Comparison of ENCODE assay signal across 1 cellular context in genomic region chr3:167734498-167735232, GRCh38.
TF ChIP-seq lines count a peak whose summit lies in the region.

Gene PDCD10, minus strand, starts transcription at chr3:167734892. Its CDS starts 14,735 bp downstream, at chr3:167720157.

TF ChIP-seq in HepG2, 621 proteins besides CTCF, POLR2A, EP300 and RAD21 (continued from another document and continues in another):
- TF ChIP-seq FUBP1 (CRISPR knock-in tag; IDR thresholded peaks at IDR 0.05; ENCODE audit: borderline replicate concordance) (no peak), ZKSCAN1 (IDR thresholded peaks at IDR 0.05; ENCODE audit: low read length) (no peak), ZNF501 (CRISPR knock-in tag; IDR thresholded peaks at IDR 0.05) (peak; percentile 85), HCFC1 (IDR thresholded peaks at IDR 0.05; ENCODE audit: low read depth, low read length) (peak; percentile 97), ARNTL (CRISPR knock-in tag; IDR thresholded peaks at IDR 0.05) (no peak), ZNF703 (CRISPR knock-in tag; IDR thresholded peaks at IDR 0.05; ENCODE audit: borderline replicate concordance) (no peak; the same call in 1 of the 2 replicates), SIX4 (CRISPR knock-in tag; IDR thresholded peaks at IDR 0.05) (no peak), ZSCAN31 (CRISPR knock-in tag; IDR thresholded peaks at IDR 0.05; ENCODE audit: low read depth) (peak; percentile 52; the same call in 1 of the 2 replicates), NR3C1 (CRISPR knock-in tag; IDR thresholded peaks at IDR 0.05) (no peak), ZNF558 (CRISPR knock-in tag; IDR thresholded peaks at IDR 0.05; ENCODE audit: borderline replicate concordance) (peak; percentile 87; the same call in 1 of the 2 replicates), ZNF333 (CRISPR knock-in tag; IDR thresholded peaks at IDR 0.05; ENCODE audit: borderline replicate concordance) (no peak; the same call in 1 of the 2 replicates), KDM1A (CRISPR knock-in tag; IDR thresholded peaks at IDR 0.05) (no peak), NRL (CRISPR knock-in tag; IDR thresholded peaks at IDR 0.05; ENCODE audit: borderline replicate concordance) (0 out of 2 replicates have a peak, but pooled peaks have one; percentile 37), ZNF720 (CRISPR knock-in tag; IDR thresholded peaks at IDR 0.05) (no peak), ZNF142 (CRISPR knock-in tag; IDR thresholded peaks at IDR 0.05) (peak; percentile 40; the same call in 1 of the 2 replicates), ZNF7 (CRISPR knock-in tag; IDR thresholded peaks at IDR 0.05) (no peak), ZFYVE20 (CRISPR knock-in tag; IDR thresholded peaks at IDR 0.05; ENCODE audit: borderline replicate concordance, low read depth) (no peak), HNRNPH1 (optimal IDR thresholded peaks at IDR 0.05; ENCODE audit: low read depth, low read length) (peak; percentile 29), ZNF883 (CRISPR knock-in tag; IDR thresholded peaks at IDR 0.05; ENCODE audit: not compliant biosample characterization) (no peak), ZNF143 (CRISPR knock-in tag; IDR thresholded peaks at IDR 0.05) (peak; percentile 97), ZNF672 (CRISPR knock-in tag; IDR thresholded peaks at IDR 0.05) (no peak), ZNF879 (CRISPR knock-in tag; IDR thresholded peaks at IDR 0.05) (0 out of 2 replicates have a peak, but pooled peaks have one; percentile 68), RBFOX2 (IDR thresholded peaks at IDR 0.05; ENCODE audit: low read depth, low read length) (peak; percentile 72), ZNF510 (CRISPR knock-in tag; IDR thresholded peaks at IDR 0.05; ENCODE audit: low read depth) (no peak), NBN (conservative IDR thresholded peaks at IDR 0.05) (no peak), TRIM24 (CRISPR knock-in tag; IDR thresholded peaks at IDR 0.05) (no peak), SMYD3 (CRISPR knock-in tag; IDR thresholded peaks at IDR 0.05) (no peak), EHMT2 (IDR thresholded peaks at IDR 0.05; ENCODE audit: borderline replicate concordance, low read depth, low read length) (no peak), ZNF256 (CRISPR knock-in tag; conservative IDR thresholded peaks at IDR 0.05) (no peak; the same call in 1 of the 2 replicates), REST (IDR thresholded peaks at IDR 0.05; ENCODE audit: borderline replicate concordance in 1 of 2, low read depth in 1 of 2, low read length in 2 of 2) (no peak), SMC3 (IDR thresholded peaks at IDR 0.05; ENCODE audit: low read length) (no peak), SSRP1 (CRISPR knock-in tag; IDR thresholded peaks at IDR 0.05) (no peak), MEIS2 (CRISPR knock-in tag; IDR thresholded peaks at IDR 0.05) (no peak), ZBTB46 (CRISPR knock-in tag; IDR thresholded peaks at IDR 0.05; ENCODE audit: borderline replicate concordance) (no peak), THAP7 (CRISPR knock-in tag; IDR thresholded peaks at IDR 0.05) (peak; percentile 88), ZNF616 (CRISPR knock-in tag; IDR thresholded peaks at IDR 0.05; ENCODE audit: low read depth) (no peak; the same call in 1 of the 2 replicates), STAT5B (CRISPR knock-in tag; IDR thresholded peaks at IDR 0.05) (no peak), KDM4B (CRISPR knock-in tag; IDR thresholded peaks at IDR 0.05) (no peak)
- TF ChIP-seq, protein P1, sequence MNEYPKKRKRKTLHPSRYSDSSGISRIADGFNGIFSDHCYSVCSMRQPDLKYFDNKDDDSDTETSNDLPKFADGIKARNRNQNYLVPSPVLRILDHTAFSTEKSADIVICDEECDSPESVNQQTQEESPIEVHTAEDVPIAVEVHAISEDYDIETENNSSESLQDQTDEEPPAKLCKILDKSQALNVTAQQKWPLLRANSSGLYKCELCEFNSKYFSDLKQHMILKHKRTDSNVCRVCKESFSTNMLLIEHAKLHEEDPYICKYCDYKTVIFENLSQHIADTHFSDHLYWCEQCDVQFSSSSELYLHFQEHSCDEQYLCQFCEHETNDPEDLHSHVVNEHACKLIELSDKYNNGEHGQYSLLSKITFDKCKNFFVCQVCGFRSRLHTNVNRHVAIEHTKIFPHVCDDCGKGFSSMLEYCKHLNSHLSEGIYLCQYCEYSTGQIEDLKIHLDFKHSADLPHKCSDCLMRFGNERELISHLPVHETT (CRISPR knock-in tag; conservative IDR thresholded peaks at IDR 0.05) = no peak; the same call in 1 of the 2 replicates
- TF ChIP-seq, protein P2, sequence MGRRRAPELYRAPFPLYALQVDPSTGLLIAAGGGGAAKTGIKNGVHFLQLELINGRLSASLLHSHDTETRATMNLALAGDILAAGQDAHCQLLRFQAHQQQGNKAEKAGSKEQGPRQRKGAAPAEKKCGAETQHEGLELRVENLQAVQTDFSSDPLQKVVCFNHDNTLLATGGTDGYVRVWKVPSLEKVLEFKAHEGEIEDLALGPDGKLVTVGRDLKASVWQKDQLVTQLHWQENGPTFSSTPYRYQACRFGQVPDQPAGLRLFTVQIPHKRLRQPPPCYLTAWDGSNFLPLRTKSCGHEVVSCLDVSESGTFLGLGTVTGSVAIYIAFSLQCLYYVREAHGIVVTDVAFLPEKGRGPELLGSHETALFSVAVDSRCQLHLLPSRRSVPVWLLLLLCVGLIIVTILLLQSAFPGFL (CRISPR knock-in tag; IDR thresholded peaks at IDR 0.05) = no peak
- TF ChIP-seq, protein P3, sequence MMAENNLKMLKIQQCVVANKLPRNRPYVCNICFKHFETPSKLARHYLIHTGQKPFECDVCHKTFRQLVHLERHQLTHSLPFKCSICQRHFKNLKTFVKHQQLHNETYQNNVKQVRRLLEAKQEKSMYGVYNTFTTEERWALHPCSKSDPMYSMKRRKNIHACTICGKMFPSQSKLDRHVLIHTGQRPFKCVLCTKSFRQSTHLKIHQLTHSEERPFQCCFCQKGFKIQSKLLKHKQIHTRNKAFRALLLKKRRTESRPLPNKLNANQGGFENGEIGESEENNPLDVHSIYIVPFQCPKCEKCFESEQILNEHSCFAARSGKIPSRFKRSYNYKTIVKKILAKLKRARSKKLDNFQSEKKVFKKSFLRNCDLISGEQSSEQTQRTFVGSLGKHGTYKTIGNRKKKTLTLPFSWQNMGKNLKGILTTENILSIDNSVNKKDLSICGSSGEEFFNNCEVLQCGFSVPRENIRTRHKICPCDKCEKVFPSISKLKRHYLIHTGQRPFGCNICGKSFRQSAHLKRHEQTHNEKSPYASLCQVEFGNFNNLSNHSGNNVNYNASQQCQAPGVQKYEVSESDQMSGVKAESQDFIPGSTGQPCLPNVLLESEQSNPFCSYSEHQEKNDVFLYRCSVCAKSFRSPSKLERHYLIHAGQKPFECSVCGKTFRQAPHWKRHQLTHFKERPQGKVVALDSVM (CRISPR knock-in tag; IDR thresholded peaks at IDR 0.05) = no peak
